ENCODE assay signal across 15 cellular contexts in the genomic region with DNA sequence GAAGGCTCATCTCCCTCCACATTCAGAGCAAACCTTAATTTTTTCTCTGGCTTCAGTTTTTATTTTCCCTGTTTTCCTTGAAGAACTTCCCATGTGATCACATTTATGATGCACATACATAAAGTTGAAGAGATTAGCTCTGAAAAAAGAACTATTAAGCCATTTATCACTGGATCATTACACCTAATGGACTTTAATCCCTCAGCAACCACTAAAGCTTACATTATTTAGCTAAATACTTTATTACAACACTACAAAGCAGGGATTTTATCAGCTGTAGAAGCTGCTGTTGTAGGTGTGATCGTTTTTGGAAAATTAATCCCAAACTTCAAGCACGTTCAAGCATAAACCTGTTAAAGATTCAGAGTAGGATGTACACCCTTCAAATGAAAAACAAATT. TPM values are rescaled to one million over a fixed set of nuclear protein-coding genes. Genes with fewer than 3 reads are reported as not detected.
DNase-seq lines count a peak whose midpoint lies in the region; ATAC-seq, FAIRE-seq and TF ChIP-seq lines count a peak whose summit lies in the region.
"Had no signal": no experiment of that assay in that cellular context is flagged by ENCODE, and none has a peak within 500 bp of the region (broad histone marks: within the 10 kb centered on the region; RNA-seq: fewer than 3 reads in every experiment).

No MANE protein-coding gene starts in this region.

- peak overlapping the region; percentile 49 for H3K27ac ChIP-seq in hepatocyte
- H3K27ac ChIP-seq in right lobe of liver, result peak overlapping the region; percentile 33 to 59 (median 50)
- peak overlapping the region; percentile 88 for H3K27ac ChIP-seq in small intestine (ENCODE audit: low read depth in 1 of 2, low read length in 1 of 2)
- no peak overlapping the region for H3K27ac ChIP-seq in left ventricle myocardium inferior (replicated peaks)
- H3K27ac ChIP-seq: HL-60 had no signal

- H3K4me1 ChIP-seq in hepatocyte (ENCODE audit: insufficient read depth) (peaks cover 4% of the 10 kb centered on the region), right lobe of liver (peaks cover 0 to 27% (median 9%) of the 10 kb centered on the region in 4 donors), small intestine (ENCODE audit: control insufficient read depth in 2 of 2, insufficient read depth in 1 of 2, low read depth in 1 of 2, low read length in 1 of 2) (peaks cover 0 to 4% of the 10 kb centered on the region in 2 donors), left ventricle myocardium inferior (no peaks in the 10 kb centered on the region)

- TF ChIP-seq CTCF in hepatocyte (IDR thresholded peaks at IDR 0.05; ENCODE audit: poor library complexity) (no peak), right lobe of liver (IDR thresholded peaks at IDR 0.05) (no peak), left ventricle myocardium inferior (IDR thresholded peaks at IDR 0.05; ENCODE audit: borderline replicate concordance) (no peak)

- no peaks in the 10 kb centered on the region for H3K36me3 ChIP-seq in hepatocyte (replicated peaks; ENCODE audit: insufficient read depth, low read depth)
- H3K36me3 ChIP-seq in right lobe of liver, result peaks cover 0 to 4% (median 0%) of the 10 kb centered on the region in 4 donors
- H3K36me3 ChIP-seq in small intestine (ENCODE audit: control insufficient read depth in 2 of 2, insufficient read depth in 2 of 2, low read length in 2 of 2), result peaks cover 2% of the 10 kb centered on the region in 2 donors
- peaks cover 28% of the 10 kb centered on the region for H3K36me3 ChIP-seq in left ventricle myocardium inferior

- FAIRE-seq in small intestine (lab: Jason Lieb, UNC), result peak; percentile 96
- FAIRE-seq: A204.1, H1 had no signal

- 66% methylated on average over 2 of the region's 2 CpGs for WGBS in hepatocyte (ENCODE audit: low lambda C conversion rate, missing lambda C conversion rate)
- WGBS in right lobe of liver (ENCODE audit: insufficient coverage, low coverage, low lambda C conversion rate, missing lambda C conversion rate), result 45% methylated on average over 2 of the region's 2 CpGs
- WGBS in small intestine, 3 donors, result 11 to 59% (median 24%) methylated on average over 2 of the region's 2 CpGs

- intact Hi-C loops in right lobe of liver (cut with DNase I), result no loop called here
- intact Hi-C loops in left ventricle myocardium inferior (cut with micrococcal nuclease), result loop anchor here (10.0 kb wide), 1 partner anchor 144 kb away; no protein-coding TSS in a partner anchor

- ATAC-seq in right lobe of liver, result peak; percentile 40 to 56 (median 48)
- ATAC-seq: CD8-positive, alpha-beta T cell had no signal

- no peak overlapping the region for H2AFZ ChIP-seq in hepatocyte

- peaks cover 10% of the 10 kb centered on the region for H3K79me2 ChIP-seq in hepatocyte

- H3K27me3 ChIP-seq in hepatocyte (no peaks in the 10 kb centered on the region), right lobe of liver (no peaks in the 10 kb centered on the region), small intestine (ENCODE audit: control insufficient read depth in 2 of 2, insufficient read depth in 2 of 2, low read length in 2 of 2) (no peaks in the 10 kb centered on the region), left ventricle myocardium inferior (ENCODE audit: low read depth) (no peaks in the 10 kb centered on the region)

- H3K4me3 ChIP-seq in hepatocyte (no peak overlapping the region), right lobe of liver (no peak overlapping the region), small intestine (ENCODE audit: low read depth in 1 of 2, low read length in 2 of 2) (no peak overlapping the region), left ventricle myocardium inferior (no peak overlapping the region)
- H3K4me3 ChIP-seq: HAP-1 had no signal

- no peaks in the 10 kb centered on the region for H3K9me3 ChIP-seq in hepatocyte (ENCODE audit: low read depth)
- H3K9me3 ChIP-seq in right lobe of liver, result no peaks in the 10 kb centered on the region
- H3K9me3 ChIP-seq in small intestine (ENCODE audit: control insufficient read depth, low read depth), result no peaks in the 10 kb centered on the region
- H3K9me3 ChIP-seq in left ventricle myocardium inferior (replicated peaks), result no peaks in the 10 kb centered on the region
- H3K9me3 ChIP-seq: HAP-1 had no signal

- DNase-seq in NCI-H82 (lab: John Stamatoyannopoulos, UW) (peak; percentile 57), hepatocyte (ENCODE audit: low spot score) (no peak), right lobe of liver (no peak), small intestine (peak; percentile 84), middle frontal gyrus (ENCODE audit: extremely low spot score, low spot score) (no peak), left ventricle myocardium inferior (no peak)
- DNase-seq in stimulated activated CD4-positive, alpha-beta T cell treated with anti-CD3 and anti-CD28 coated beads, Interleukin-4, amount 100 ng/mL, for 24 hours, result no peak
- DNase-seq: CD8-positive, alpha-beta T cell; COR-L47; DND-41; GDM1 had no signal

- H4K20me1 ChIP-seq in hepatocyte (ENCODE audit: insufficient read depth, poor library complexity, severe bottlenecking), result no peaks in the 10 kb centered on the region

- no peak for TF ChIP-seq POLR2A in right lobe of liver (IDR thresholded peaks at IDR 0.05)

- no peaks in the 10 kb centered on the region for H3K9me2 ChIP-seq in hepatocyte (replicated peaks; ENCODE audit: insufficient read depth)

- H3K4me2 ChIP-seq in hepatocyte, result no peak overlapping the region

RNA-seq across cellular contexts. Expression of a gene that starts 21.1 kb away (rescaled TPM):
- 8.7 and 11.4 TPM in 2 replicates for total RNA-seq in hepatocyte
- polyA plus RNA-seq in hepatocyte, result 8.5 and 9.5 TPM in 2 replicates
- 1 to 10 TPM; 4.6 to 6.7 (median 6.0) TPM for total RNA-seq in right lobe of liver
- 1 to 10 TPM; 5.1 to 8.3 (median 6.3) TPM for polyA plus RNA-seq in small intestine
- total RNA-seq in left ventricle myocardium inferior, result 13.7 TPM

RNA-seq across cellular contexts. Expression of a gene that starts 21.2 kb away (rescaled TPM):
- total RNA-seq in hepatocyte (15.2 and 17.6 TPM in 2 replicates), right lobe of liver (10 to 100 TPM; 10.9 to 35.5 (median 29.2) TPM), left ventricle myocardium inferior (72.0 TPM)
- polyA plus RNA-seq in hepatocyte (32.4 and 33.6 TPM in 2 replicates), small intestine (10 to 100 TPM; 21.2 to 32.5 (median 22.2) TPM)

RNA-seq across cellular contexts. Expression of a gene that starts 46.8 kb away (rescaled TPM):
- 1,201 and 1,404 TPM in 2 replicates for total RNA-seq in hepatocyte
- 739 and 774 TPM in 2 replicates for polyA plus RNA-seq in hepatocyte
- total RNA-seq in right lobe of liver, result 1,000 to 10,000 TPM in 2 of 6 experiments, 100 to 1,000 TPM in 4; 621 to 1,110 (median 800) TPM
- polyA plus RNA-seq in small intestine, result 100 to 1,000 TPM in 1 of 3 donors, 10 to 100 TPM in 1, 1 to 10 TPM in 1; 7.2 to 118 (median 20.8) TPM
- 122 TPM for total RNA-seq in left ventricle myocardium inferior

Comparison
In these comparisons a context has a peak if more than half of its experiments do, and no peak if none do; other contexts are left out.
1. DNase-seq: peak in NCI-H82 (single experiment) and small intestine (single experiment); none in hepatocyte (single experiment), right lobe of liver (0 of 3), middle frontal gyrus (single experiment), stimulated activated CD4-positive, alpha-beta T cell treated with anti-CD3 and anti-CD28 coated beads, Interleukin-4, amount 100 ng/mL, for 24 hours (single experiment) and left ventricle myocardium inferior (single experiment).